In genomic region chr4:70705856-70706461, GRCh38 we compare ENCODE assay signal across 8 cellular contexts. TPM values are rescaled to one million over a fixed set of nuclear protein-coding genes. Genes with fewer than 3 reads are reported as not detected.
DNase-seq lines count a peak whose midpoint lies in the region; ATAC-seq and TF ChIP-seq lines count a peak whose summit lies in the region.

No MANE protein-coding gene starts in this region.

- ATAC-seq in HG03442 (IDR thresholded peaks at IDR 0.05; ENCODE audit: unreplicated experiment), result no peak

- H3K27me3 Mint-ChIP-seq in T-helper 1 cell treated with Interleukin-12 subunit alpha and Interleukin-12 subunit beta and Interleukin-4 antibody, amounts not matched to agents 30 μg/mL and 1 μg/mL, for 36 hours (ENCODE audit: low read depth), result no peaks in the 10 kb centered on the region

- 1 to 4% methylated on average over 14 to 17 of the region's 17 CpGs for WGBS in esophagus squamous epithelium, 2 donors

- H3K36me3 ChIP-seq in Peyer's patch (no peaks in the 10 kb centered on the region), esophagus squamous epithelium (no peaks in the 10 kb centered on the region), neuron (ENCODE audit: insufficient read depth, low read length) (no peaks in the 10 kb centered on the region)

- H3K27ac ChIP-seq in Peyer's patch, result peak overlapping the region; percentile 86 to 98 (median 93)
- peak overlapping the region; percentile 97 to 98 (median 98) for H3K27ac ChIP-seq in esophagus squamous epithelium

- H3K9me3 ChIP-seq in Peyer's patch (no peaks in the 10 kb centered on the region), esophagus squamous epithelium (no peaks in the 10 kb centered on the region), neuron (ENCODE audit: low read length) (no peaks in the 10 kb centered on the region)

- no peaks in the 10 kb centered on the region for H3K9me3 Mint-ChIP-seq in T-helper 1 cell treated with Interleukin-12 subunit alpha and Interleukin-12 subunit beta and Interleukin-4 antibody, amounts not matched to agents 30 μg/mL and 1 μg/mL, for 36 hours

- intact Hi-C loops in esophagus squamous epithelium (cut with DNase I), result no loop called here

- no peak for DNase-seq in T-helper 1 cell
- DNase-seq in Peyer's patch, result no peak
- DNase-seq in esophagus squamous epithelium (lab: John Stamatoyannopoulos, UW), result no peak
- no peak for DNase-seq in activated CD8-positive, alpha-beta memory T cell treated with anti-CD3 and anti-CD28 coated beads, Interleukin-2, amount 50 U/mL, for 48 hours
- DNase-seq in NCI-H2081 treated with DMSO at 0.1 percent for 48 hours (lab: John Stamatoyannopoulos, UW), result no peak

- peaks cover 2% of the 10 kb centered on the region for H3K36me3 Mint-ChIP-seq in T-helper 1 cell treated with Interleukin-12 subunit alpha and Interleukin-12 subunit beta and Interleukin-4 antibody, amounts not matched to agents 30 μg/mL and 1 μg/mL, for 36 hours (ENCODE audit: low read depth)

- H3K4me3 Mint-ChIP-seq in T-helper 1 cell treated with Interleukin-12 subunit alpha and Interleukin-12 subunit beta and Interleukin-4 antibody, amounts not matched to agents 30 μg/mL and 1 μg/mL, for 36 hours, result peak overlapping the region; percentile 83

- no peak for TF ChIP-seq POLR2A in Peyer's patch (IDR thresholded peaks at IDR 0.05)
- no peak for TF ChIP-seq POLR2A in esophagus squamous epithelium (IDR thresholded peaks at IDR 0.05)

- peak overlapping the region; percentile 93 for H2AFZ ChIP-seq in neuron (ENCODE audit: low read depth, low read length)

- H3K27ac Mint-ChIP-seq in T-helper 1 cell treated with Interleukin-12 subunit alpha and Interleukin-12 subunit beta and Interleukin-4 antibody, amounts not matched to agents 30 μg/mL and 1 μg/mL, for 36 hours, result peak overlapping the region; percentile 41

- H3K4me3 ChIP-seq in Peyer's patch (peak overlapping the region; percentile 78 to 94 (median 90)), esophagus squamous epithelium (peak overlapping the region; percentile 71 to 93 (median 80)), neuron (ENCODE audit: low read length) (peak overlapping the region; percentile 95)

- peaks cover 0 to 24% (median 12%) of the 10 kb centered on the region in 4 donors for H3K4me1 ChIP-seq in Peyer's patch
- peaks cover 15 to 75% (median 16%) of the 10 kb centered on the region in 3 donors for H3K4me1 ChIP-seq in esophagus squamous epithelium
- H3K4me1 ChIP-seq in neuron (ENCODE audit: insufficient read depth, low read length), result peaks cover 31% of the 10 kb centered on the region

- H3K4me1 Mint-ChIP-seq in T-helper 1 cell treated with Interleukin-12 subunit alpha and Interleukin-12 subunit beta and Interleukin-4 antibody, amounts not matched to agents 30 μg/mL and 1 μg/mL, for 36 hours (ENCODE audit: low read depth), result peaks cover 21% of the 10 kb centered on the region

- no peak for TF ChIP-seq CTCF in Peyer's patch (IDR thresholded peaks at IDR 0.05)
- no peak for TF ChIP-seq CTCF in esophagus squamous epithelium (IDR thresholded peaks at IDR 0.05)

- H3K27me3 ChIP-seq in Peyer's patch, result no peaks in the 10 kb centered on the region
- no peaks in the 10 kb centered on the region for H3K27me3 ChIP-seq in esophagus squamous epithelium
- H3K27me3 ChIP-seq in neuron (ENCODE audit: insufficient read depth, low read length), result no peaks in the 10 kb centered on the region

RNA-seq across cellular contexts. Expression of gene RUFY3, which starts 15.8 kb away (rescaled TPM):
- 100 to 1,000 TPM in 1 of 4 donors, 10 to 100 TPM in 3; 36.1 to 113 (median 47.1) TPM for total RNA-seq in Peyer's patch
- total RNA-seq in esophagus squamous epithelium, result 10 to 100 TPM; 30.4 to 63.9 (median 42.4) TPM

RNA-seq across cellular contexts. Expression of gene UTP3, which starts 17.6 kb away (rescaled TPM):
- total RNA-seq in Peyer's patch (10 to 100 TPM; 13.3 to 37.1 (median 15.6) TPM), esophagus squamous epithelium (10 to 100 TPM; 16.0 to 29.8 (median 24.4) TPM)

RNA-seq across cellular contexts. Expression of gene JCHAIN, which starts 39.7 kb away (rescaled TPM):
- 100 to 1,000 TPM in 2 of 4 donors, 10 to 100 TPM in 2; 15.9 to 326 (median 89.6) TPM for total RNA-seq in Peyer's patch
- total RNA-seq in esophagus squamous epithelium, result 100 to 1,000 TPM in 1 of 4 donors, 10 to 100 TPM in 1, 1 to 10 TPM in 1, not detected in 1; 2.0 to 138 (median 29.0) TPM
